8 cellular contexts compared by ENCODE assay signal in the genomic region with DNA sequence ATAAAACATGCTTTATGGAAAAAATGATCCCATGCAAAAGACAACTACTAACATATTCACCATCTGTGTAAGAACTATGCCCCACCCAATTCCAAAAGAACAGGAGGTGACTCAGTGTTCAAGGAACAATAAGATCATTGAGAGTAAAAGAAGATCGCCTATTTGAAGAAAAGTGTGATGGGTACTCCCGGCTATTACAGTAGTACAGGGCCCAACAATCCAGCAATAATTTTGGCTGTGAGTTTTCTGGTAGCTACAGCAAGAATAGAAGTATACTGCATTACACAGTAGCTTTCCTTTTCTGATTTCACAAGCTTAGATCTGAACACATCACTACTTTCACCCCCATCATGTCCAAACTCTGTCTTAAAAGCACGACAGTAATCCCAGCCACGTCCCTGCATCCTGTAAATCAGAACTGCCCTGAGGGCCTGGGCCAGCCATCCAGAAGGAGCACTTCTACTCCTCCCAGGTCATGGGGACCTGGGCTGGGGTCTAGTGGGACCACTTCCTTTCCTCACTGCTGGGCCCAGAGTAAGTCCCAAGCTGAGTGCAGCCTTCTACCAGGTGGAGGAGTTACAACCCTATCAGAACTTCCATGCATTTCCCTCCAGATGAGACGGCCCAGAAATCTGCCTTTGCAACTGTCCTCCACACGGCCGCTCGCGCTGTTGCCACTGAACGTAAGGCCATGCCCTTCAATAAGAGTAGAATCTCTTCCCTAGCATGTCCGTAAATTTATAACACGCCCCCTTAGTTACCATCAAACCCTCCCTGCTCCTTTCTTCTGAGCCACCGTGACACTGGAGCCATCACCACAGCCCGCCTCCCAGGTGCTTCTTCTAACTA. TPM values are rescaled to one million over a fixed set of nuclear protein-coding genes. Genes with fewer than 3 reads are reported as not detected.
DNase-seq lines count a peak whose midpoint lies in the region; FAIRE-seq and TF ChIP-seq lines count a peak whose summit lies in the region.

No MANE protein-coding gene starts in this region.

- intact Hi-C loops in thyroid gland (cut with DNase I): no loop called here

- H3K4me1 ChIP-seq in adipocyte (ENCODE audit: control insufficient read depth, insufficient read depth, low read length): peaks cover 55% of the 10 kb centered on the region
- H3K4me1 ChIP-seq in thyroid gland: peaks cover 28 to 55% of the 10 kb centered on the region in 2 donors

- H3K4me3 ChIP-seq in adipocyte (ENCODE audit: low read length): peak overlapping the region; percentile 73
- H3K4me3 ChIP-seq in thyroid gland (replicated peaks in 1 of 3): no peak overlapping the region

- no peak for TF ChIP-seq POLR2A in thyroid gland (IDR thresholded peaks at IDR 0.05)

- H3K9me3 ChIP-seq in adipocyte (ENCODE audit: control insufficient read depth, low read length): no peaks in the 10 kb centered on the region
- no peaks in the 10 kb centered on the region for H3K9me3 ChIP-seq in thyroid gland

- H3K27me3 ChIP-seq in adipocyte (replicated peaks; ENCODE audit: control insufficient read depth, insufficient read depth, low read length) (no peaks in the 10 kb centered on the region), thyroid gland (no peaks in the 10 kb centered on the region)

- H3K27ac ChIP-seq in 22Rv1 (peak overlapping the region; percentile 43), thyroid gland (peak overlapping the region in 2 of 3 donors; percentile 12 to 56)

- TF ChIP-seq CTCF in 22Rv1 (IDR thresholded peaks at IDR 0.05) (no peak), thyroid gland (IDR thresholded peaks at IDR 0.05) (no peak)

- no peak for FAIRE-seq in frontal cortex (lab: Jason Lieb, UNC)

- 86 to 89% methylated on average over 14 of the region's 14 CpGs for WGBS in thyroid gland, 2 donors

- peak overlapping the region; percentile 50 for H3K9ac ChIP-seq in adipocyte (ENCODE audit: low read length)

- DNase-seq in HT1080 (ENCODE audit: low read depth): peak; percentile 93
- peak; percentile 83 for DNase-seq in adipocyte (ENCODE audit: low read depth)
- peak; percentile 77 for DNase-seq in iris pigment epithelial cell (ENCODE audit: low read depth)
- DNase-seq in thyroid gland: no peak
- DNase-seq in NCI-H2029 treated with DMSO at 0.1 percent for 48 hours (lab: John Stamatoyannopoulos, UW): no peak
- DNase-seq in frontal cortex (ENCODE audit: low spot score in 2 of 2): no peak
- DNase-seq in GM19240 (ENCODE audit: insufficient read length, low spot score): no peak

- H3K36me3 ChIP-seq in adipocyte (ENCODE audit: control insufficient read depth, insufficient read depth, low read length, severe bottlenecking) (peaks cover 4% of the 10 kb centered on the region), thyroid gland (no peaks in the 10 kb centered on the region)

RNA-seq across cellular contexts. Expression of gene ESYT2, which starts 7.9 kb away (rescaled TPM):
- total RNA-seq in HT1080 (2014; rRNA removed; shearing (Covaris generic)): 61.6 and 73.2 TPM in 2 replicates
- polyA plus RNA-seq in HT1080 (2015; cell fraction: cytosol; rRNA removed): 57.4 and 68.9 TPM in 2 replicates
- polyA plus RNA-seq in HT1080 (2015; cell fraction: nucleus; rRNA removed): 66.0 and 71.5 TPM in 2 replicates
- total RNA-seq in thyroid gland: 100 to 1,000 TPM; 102 to 123 (median 116) TPM
- 79.1 TPM for total RNA-seq in frontal cortex

RNA-seq across cellular contexts. Expression of gene DYNC2I1, which starts 35.0 kb away (rescaled TPM):
- total RNA-seq in HT1080 (2014; rRNA removed; shearing (Covaris generic)): 1.5 and 2.2 TPM in 2 replicates
- 1.9 and 4.6 TPM in 2 replicates for polyA plus RNA-seq in HT1080 (2015; cell fraction: cytosol; rRNA removed)
- 9.2 and 10.3 TPM in 2 replicates for polyA plus RNA-seq in HT1080 (2015; cell fraction: nucleus; rRNA removed)
- total RNA-seq in thyroid gland (10 to 100 TPM; 19.8 to 32.4 (median 28.4) TPM), frontal cortex (10.6 TPM)

Comparison
In these comparisons a context has a peak if more than half of its experiments do, and no peak if none do; other contexts are left out.
1. DNase-seq: peak in HT1080 (single experiment), adipocyte (single experiment) and iris pigment epithelial cell (single experiment); none in thyroid gland (0 of 2), NCI-H2029 treated with DMSO at 0.1 percent for 48 hours (single experiment), frontal cortex (0 of 2) and GM19240 (single experiment).